9 cellular contexts compared by ENCODE assay signal in genomic region chr22:42553475-42554361, GRCh38. TPM values are rescaled to one million over a fixed set of nuclear protein-coding genes. Genes with fewer than 3 reads are reported as not detected.
A peak's percentile ranks its signal among the peaks of the same experiment; 100 is the strongest.
DNase-seq lines count a peak whose midpoint lies in the region; ATAC-seq, FAIRE-seq and TF ChIP-seq lines count a peak whose summit lies in the region.
"Had no signal": no experiment of that assay in that cellular context is flagged by ENCODE, and none has a peak within 500 bp of the region (broad histone marks: within the 10 kb centered on the region; RNA-seq: fewer than 3 reads in every experiment).

TSS of gene SERHL2 (plus strand) at chr22:42553956. CDS start at chr22:42554021, 65 bp downstream.

- ATAC-seq in GM19467 (IDR thresholded peaks at IDR 0.05; ENCODE audit: unreplicated experiment), result peak; percentile 55
- peak; percentile 95 for ATAC-seq in aorta (ENCODE audit: low FRiP score)

- H2AFZ ChIP-seq in astrocyte (ENCODE audit: low read depth, low read length) (peak within 1 kb of the TSS; percentile 100), hepatocyte (peak within 1 kb of the TSS; percentile 91)

- peak within 1 kb of the TSS; percentile 58 for H3K4me3 ChIP-seq in BE2C (ENCODE audit: low read depth, low read length)
- H3K4me3 ChIP-seq in LNCaP clone FGC (ENCODE audit: low read depth, low read length), result peak within 1 kb of the TSS; percentile 43
- H3K4me3 ChIP-seq in astrocyte (ENCODE audit: insufficient read depth, low read depth, low read length), result peak within 1 kb of the TSS; percentile 72
- peak within 1 kb of the TSS; percentile 80 for H3K4me3 ChIP-seq in hepatocyte
- H3K4me3 ChIP-seq in aorta (ENCODE audit: low read length in 2 of 2), result peak within 1 kb of the TSS; percentile 4 to 34

- H3K79me2 ChIP-seq in astrocyte (ENCODE audit: insufficient read depth, low read length) (no peaks in the 10 kb centered on the region), hepatocyte (no peaks in the 10 kb centered on the region)

- peak within 1 kb of the TSS; percentile 72 for H3K9ac ChIP-seq in astrocyte (ENCODE audit: low read length)
- H3K9ac ChIP-seq: KMS-11 had no signal

- H3K9me3 ChIP-seq in BE2C, result no peaks in the 10 kb centered on the region
- H3K9me3 ChIP-seq in astrocyte (ENCODE audit: insufficient read depth, low read depth, low read length), result no peaks in the 10 kb centered on the region
- no peaks in the 10 kb centered on the region for H3K9me3 ChIP-seq in hepatocyte (ENCODE audit: low read depth)
- no peaks in the 10 kb centered on the region for H3K9me3 ChIP-seq in aorta (ENCODE audit: control insufficient read depth, low read length)

- no peak for TF ChIP-seq CTCF in BE2C (IDR thresholded peaks at IDR 0.05; ENCODE audit: low read depth, low read length)
- no peak for TF ChIP-seq CTCF in LNCaP clone FGC (IDR thresholded peaks at IDR 0.05; ENCODE audit: control insufficient read depth, extremely low read depth, insufficient read depth)
- TF ChIP-seq CTCF in astrocyte (IDR thresholded peaks at IDR 0.05; ENCODE audit: insufficient read depth, low read depth, low read length), result no peak
- TF ChIP-seq CTCF in hepatocyte (IDR thresholded peaks at IDR 0.05; ENCODE audit: poor library complexity), result no peak

- H3K9me2 ChIP-seq in hepatocyte (replicated peaks; ENCODE audit: insufficient read depth), result no peaks in the 10 kb centered on the region

- no peak within 1 kb of the TSS for H3K27ac ChIP-seq in astrocyte (ENCODE audit: low read depth, low read length)
- no peak within 1 kb of the TSS for H3K27ac ChIP-seq in hepatocyte
- H3K27ac ChIP-seq in aorta (ENCODE audit: low read depth in 1 of 2, low read length in 2 of 2), result no peak within 1 kb of the TSS
- H3K27ac ChIP-seq: KMS-11 had no signal

- H3K36me3 ChIP-seq in BE2C (no peaks in the 10 kb centered on the region), astrocyte (ENCODE audit: insufficient read depth, low read length) (no peaks in the 10 kb centered on the region), hepatocyte (replicated peaks; ENCODE audit: insufficient read depth, low read depth) (no peaks in the 10 kb centered on the region), aorta (ENCODE audit: control insufficient read depth in 1 of 2, insufficient read depth in 2 of 2, low read length in 1 of 2) (no peaks in the 10 kb centered on the region)

- intact Hi-C loops in aorta (cut with DNase I), result no loop called here

- H4K20me1 ChIP-seq in astrocyte (ENCODE audit: insufficient read depth, low read length), result no peaks in the 10 kb centered on the region
- H4K20me1 ChIP-seq in hepatocyte (ENCODE audit: insufficient read depth, poor library complexity, severe bottlenecking), result no peaks in the 10 kb centered on the region

- H3K27me3 ChIP-seq in BE2C, result no peaks in the 10 kb centered on the region
- H3K27me3 ChIP-seq in astrocyte (ENCODE audit: insufficient read depth, low read length), result peaks cover 9% of the 10 kb centered on the region
- H3K27me3 ChIP-seq in hepatocyte, result no peaks in the 10 kb centered on the region
- no peaks in the 10 kb centered on the region for H3K27me3 ChIP-seq in aorta (ENCODE audit: control insufficient read depth in 1 of 2, insufficient read depth in 2 of 2, low read length in 1 of 2)

- no peaks in the 10 kb centered on the region for H3K36me3 Mint-ChIP-seq in astrocyte (ENCODE audit: low read depth, unreplicated experiment)

- peak within 1 kb of the TSS; percentile 99 for H3K4me2 ChIP-seq in astrocyte (ENCODE audit: low read length)
- H3K4me2 ChIP-seq in hepatocyte, result peak within 1 kb of the TSS; percentile 98
- H3K4me2 ChIP-seq: KMS-11 had no signal

- H3K27ac Mint-ChIP-seq in astrocyte (ENCODE audit: unreplicated experiment), result peak within 1 kb of the TSS; percentile 7

- FAIRE-seq in astrocyte (lab: Jason Lieb, UNC), result no peak

- H3K4me3 Mint-ChIP-seq in astrocyte (ENCODE audit: unreplicated experiment), result peak within 1 kb of the TSS; percentile 81

- no peaks in the 10 kb centered on the region for H3K4me1 Mint-ChIP-seq in astrocyte (ENCODE audit: low read depth, unreplicated experiment)

- no peaks in the 10 kb centered on the region for H3K9me3 Mint-ChIP-seq in astrocyte (ENCODE audit: unreplicated experiment)

- peaks cover 25% of the 10 kb centered on the region for H3K27me3 Mint-ChIP-seq in astrocyte (ENCODE audit: low read depth, unreplicated experiment)

- DNase-seq in BE2C, result peak; percentile 97
- peak; percentile 14 for DNase-seq in LNCaP clone FGC (ENCODE audit: low read depth)
- peak; percentile 69 for DNase-seq in T1000 (lab: John Stamatoyannopoulos, UW)
- DNase-seq in astrocyte (ENCODE audit: low read depth), result peak; percentile 48
- DNase-seq in hepatocyte (ENCODE audit: low spot score), result peak; percentile 96
- peak; percentile 74 for DNase-seq in retina
- DNase-seq in aorta, result peak; percentile 92 to 96

- H3K4me1 ChIP-seq in BE2C (peaks cover 4% of the 10 kb centered on the region; the same call in 1 of the 2 replicates), astrocyte (ENCODE audit: insufficient read depth, low read length) (peaks cover 6% of the 10 kb centered on the region), hepatocyte (ENCODE audit: insufficient read depth) (peaks cover 5% of the 10 kb centered on the region), aorta (ENCODE audit: control insufficient read depth in 1 of 2, insufficient read depth in 2 of 2, low read length in 2 of 2) (no peaks in the 10 kb centered on the region)

- whole genome bisulfite sequencing in hepatocyte (ENCODE audit: low lambda C conversion rate, missing lambda C conversion rate), result 9% methylated on average over 66 of the region's 75 CpGs
- 2 to 3% methylated on average over 13 to 75 of the region's 75 CpGs for WGBS in aorta, 2 donors

RNA-seq across cellular contexts. Expression of gene SERHL2, which starts in this region (rescaled TPM):
- 12.1 TPM for polyA plus RNA-seq in BE2C (2012; ENCODE audit: insufficient read depth, insufficient read length, low read depth)
- 1.2 and 2.2 TPM in 2 replicates for total RNA-seq in astrocyte
- total RNA-seq in hepatocyte, result 1.3 and 4.1 TPM in 2 replicates
- polyA plus RNA-seq in hepatocyte, result 2.7 and 3.3 TPM in 2 replicates
- total RNA-seq in aorta, result 1 to 10 TPM; 2.0 to 2.9 TPM
- polyA plus RNA-seq in aorta, result 1 to 10 TPM; 1.6 to 4.2 TPM

Comparison
In these comparisons a context has a peak if more than half of its experiments do, and no peak if none do; other contexts are left out.
1. DNase-seq: peak in every context shown above with its lines; median percentile 97 in BE2C; 96 in hepatocyte; 94 in aorta; 74 in retina; 69 in T1000; 48 in astrocyte; 14 in LNCaP clone FGC.
2. H3K4me3 ChIP-seq: peak in every context shown above with its lines; median percentile 80 in hepatocyte; 72 in astrocyte; 58 in BE2C; 43 in LNCaP clone FGC; 19 in aorta.